In genomic region chr1:3454811-3455618, GRCh38 we compare ENCODE assay signal across 8 cellular contexts. TPM values are rescaled to one million over a fixed set of nuclear protein-coding genes. Genes with fewer than 3 reads are reported as not detected.
DNase-seq lines count a peak whose midpoint lies in the region; ATAC-seq and TF ChIP-seq lines count a peak whose summit lies in the region.

No MANE protein-coding gene starts in this region.

- intact Hi-C loops in right lobe of liver (cut with DNase I) = loop anchor here in 1 of 2 donors (5.0 kb wide), 1 partner anchor 32 kb away; no protein-coding TSS in a partner anchor

- H3K27me3 ChIP-seq in CD4-positive, CD25-positive, alpha-beta regulatory T cell (ENCODE audit: control insufficient read depth, insufficient read depth, low read length) = no peaks in the 10 kb centered on the region
- no peaks in the 10 kb centered on the region for H3K27me3 ChIP-seq in right lobe of liver

- peak in 1 of 3 donors; percentile 15 for DNase-seq in CD4-positive, CD25-positive, alpha-beta regulatory T cell
- DNase-seq in T47D (ENCODE audit: low read depth in 1 of 2, low spot score in 1 of 2) (peak; percentile 34 to 57), right lobe of liver (peak; percentile 66 to 76 (median 74)), hippocampal formation (lab: John Stamatoyannopoulos, UW) (no peak)

- 0% methylated on average over 8 of the region's 46 CpGs for WGBS in right lobe of liver (ENCODE audit: insufficient coverage, low coverage, low lambda C conversion rate, missing lambda C conversion rate)

- no peaks in the 10 kb centered on the region for H3K36me3 Mint-ChIP-seq in CD4-positive, CD25-positive, alpha-beta regulatory T cell
- no peaks in the 10 kb centered on the region for H3K36me3 Mint-ChIP-seq in IgD-negative memory B cell

- no peak overlapping the region for H3K27ac Mint-ChIP-seq in CD4-positive, CD25-positive, alpha-beta regulatory T cell
- H3K27ac Mint-ChIP-seq in IgD-negative memory B cell = no peak overlapping the region

- in situ Hi-C loops in T47D (cut with HindIII; ENCODE audit: low pct_unique_long_range_greater_than_20kb, low sequenced_read_pairs) = no loop called here

- TF ChIP-seq POLR2A in right lobe of liver (IDR thresholded peaks at IDR 0.05) = no peak

- H3K4me1 ChIP-seq in CD4-positive, CD25-positive, alpha-beta regulatory T cell (ENCODE audit: control insufficient read depth, insufficient read depth, low read length, poor library complexity, severe bottlenecking) = peaks cover 19% of the 10 kb centered on the region
- H3K4me1 ChIP-seq in right lobe of liver = peaks cover 0 to 13% (median 3%) of the 10 kb centered on the region in 4 donors

- H3K4me1 Mint-ChIP-seq in CD4-positive, CD25-positive, alpha-beta regulatory T cell = peaks cover 0 to 9% (median 0%) of the 10 kb centered on the region in 4 donors
- peaks cover 0 to 2% (median 0%) of the 10 kb centered on the region in 3 donors for H3K4me1 Mint-ChIP-seq in IgD-negative memory B cell

- H3K27me3 Mint-ChIP-seq in CD4-positive, CD25-positive, alpha-beta regulatory T cell = peaks cover 5% of the 10 kb centered on the region
- H3K27me3 Mint-ChIP-seq in IgD-negative memory B cell = peaks cover 14% of the 10 kb centered on the region

- peak in 1 of 2 donors; percentile 6 for ATAC-seq in CD4-positive, CD25-positive, alpha-beta regulatory T cell (ENCODE audit: low read depth in 2 of 2)
- ATAC-seq in right lobe of liver = peak; percentile 39 to 51 (median 43)
- no peak for ATAC-seq in GM21515 (IDR thresholded peaks at IDR 0.05; ENCODE audit: unreplicated experiment)
- no peak for ATAC-seq in GM21528 (IDR thresholded peaks at IDR 0.05; ENCODE audit: low FRiP score, unreplicated experiment)
- no peak for ATAC-seq in HG03521 (IDR thresholded peaks at IDR 0.05; ENCODE audit: unreplicated experiment)

- H3K27ac ChIP-seq in CD4-positive, CD25-positive, alpha-beta regulatory T cell (ENCODE audit: insufficient read depth, low read length, poor library complexity, severe bottlenecking) = no peak overlapping the region
- H3K27ac ChIP-seq in right lobe of liver = peak overlapping the region; percentile 22 to 47 (median 36)

- no peak overlapping the region for H3K4me3 ChIP-seq in CD4-positive, CD25-positive, alpha-beta regulatory T cell (ENCODE audit: low read depth, low read length)
- peak overlapping the region; percentile 64 to 67 (median 66) for H3K4me3 ChIP-seq in right lobe of liver

- H3K9me3 ChIP-seq in CD4-positive, CD25-positive, alpha-beta regulatory T cell (ENCODE audit: control insufficient read depth in 2 of 2, low read length in 2 of 2) = no peaks in the 10 kb centered on the region
- H3K9me3 ChIP-seq in right lobe of liver = no peaks in the 10 kb centered on the region

- H3K9me3 Mint-ChIP-seq in CD4-positive, CD25-positive, alpha-beta regulatory T cell = no peaks in the 10 kb centered on the region
- H3K9me3 Mint-ChIP-seq in IgD-negative memory B cell = no peaks in the 10 kb centered on the region

- H3K4me3 Mint-ChIP-seq in CD4-positive, CD25-positive, alpha-beta regulatory T cell = peak overlapping the region in 3 of 4 donors; percentile 63 to 76 (median 73)
- H3K4me3 Mint-ChIP-seq in IgD-negative memory B cell = peak overlapping the region; percentile 48 to 81 (median 60)

- H3K36me3 ChIP-seq in CD4-positive, CD25-positive, alpha-beta regulatory T cell (ENCODE audit: control insufficient read depth, insufficient read depth, low read length) = no peaks in the 10 kb centered on the region
- H3K36me3 ChIP-seq in right lobe of liver = no peaks in the 10 kb centered on the region

- TF ChIP-seq CTCF in right lobe of liver (IDR thresholded peaks at IDR 0.05) = no peak

RNA-seq across cellular contexts. Expression of gene ARHGEF16, which starts 0.6 kb away (rescaled TPM):
- not detected for total RNA-seq in CD4-positive, CD25-positive, alpha-beta regulatory T cell
- not detected for polyA plus RNA-seq in CD4-positive, CD25-positive, alpha-beta regulatory T cell
- not detected for polyA plus RNA-seq in IgD-negative memory B cell
- 10 to 100 TPM in 2 of 6 experiments, 1 to 10 TPM in 4; 2.1 to 16.3 (median 7.5) TPM for total RNA-seq in right lobe of liver

Comparison
In these comparisons a context has a peak if more than half of its experiments do, and no peak if none do; other contexts are left out.
1. ATAC-seq: peak in right lobe of liver (4 of 4); none in GM21515 (single experiment), GM21528 (single experiment) and HG03521 (single experiment).
2. DNase-seq: peak in T47D (2 of 2) and right lobe of liver (3 of 3); none in hippocampal formation (0 of 2).